1 cellular context compared by ENCODE assay signal in genomic region chr20:46056970-46057855, GRCh38.
TF ChIP-seq lines count a peak whose summit lies in the region.

No MANE protein-coding gene starts in this region.

TF ChIP-seq in HepG2, 621 proteins besides CTCF, POLR2A, EP300 and RAD21 (continued from another document and continues in another):
- peak; percentile 94 for TF ChIP-seq REST (IDR thresholded peaks at IDR 0.05; ENCODE audit: borderline replicate concordance in 1 of 2, low read depth in 1 of 2, low read length in 2 of 2)
- no peak for TF ChIP-seq RERE (CRISPR knock-in tag; IDR thresholded peaks at IDR 0.05; ENCODE audit: low read depth)
- no peak for TF ChIP-seq ZNF609 (CRISPR knock-in tag; IDR thresholded peaks at IDR 0.05; ENCODE audit: borderline replicate concordance)
- peak; percentile 58; the same call in 1 of the 2 replicates for TF ChIP-seq SALL1 (CRISPR knock-in tag; IDR thresholded peaks at IDR 0.05)
- TF ChIP-seq RFXAP (CRISPR knock-in tag; IDR thresholded peaks at IDR 0.05; ENCODE audit: borderline replicate concordance), result 0 out of 2 replicates have a peak, but pooled peaks have one; percentile 31
- TF ChIP-seq NFKBIZ (CRISPR knock-in tag; IDR thresholded peaks at IDR 0.05), result no peak
- TF ChIP-seq NFE2L2 (IDR thresholded peaks at IDR 0.05; ENCODE audit: low read length), result no peak
- no peak for TF ChIP-seq ATRX (CRISPR knock-in tag; IDR thresholded peaks at IDR 0.05; ENCODE audit: borderline replicate concordance)
- peak; percentile 29; the same call in 1 of the 2 replicates for TF ChIP-seq MYC (CRISPR knock-in tag; IDR thresholded peaks at IDR 0.05; ENCODE audit: borderline replicate concordance)
- no peak for TF ChIP-seq ZBTB2 (CRISPR knock-in tag; IDR thresholded peaks at IDR 0.05; ENCODE audit: low read depth)
- peak; percentile 51; the same call in 1 of the 2 replicates for TF ChIP-seq MXD3 (CRISPR knock-in tag; IDR thresholded peaks at IDR 0.05)
- TF ChIP-seq ZBTB26 (CRISPR knock-in tag; IDR thresholded peaks at IDR 0.05; ENCODE audit: borderline replicate concordance), result no peak
- TF ChIP-seq RARA (CRISPR knock-in tag; IDR thresholded peaks at IDR 0.05), result 0 out of 2 replicates have a peak, but pooled peaks have one; percentile 17
- TF ChIP-seq ELF1 (CRISPR knock-in tag; IDR thresholded peaks at IDR 0.05), result no peak
- TF ChIP-seq ZBTB7B (CRISPR knock-in tag; IDR thresholded peaks at IDR 0.05), result no peak
- TF ChIP-seq RAD51 (IDR thresholded peaks at IDR 0.05; ENCODE audit: borderline replicate concordance), result no peak
- TF ChIP-seq ZNF251 (CRISPR knock-in tag; IDR thresholded peaks at IDR 0.05), result no peak
- 0 out of 2 replicates have a peak, but pooled peaks have one; percentile 22 for TF ChIP-seq SIX4 (CRISPR knock-in tag; IDR thresholded peaks at IDR 0.05)
- 0 out of 2 replicates have a peak, but pooled peaks have one; percentile 35 for TF ChIP-seq SRY (CRISPR knock-in tag; IDR thresholded peaks at IDR 0.05)
- TF ChIP-seq E2F5 (CRISPR knock-in tag; conservative IDR thresholded peaks at IDR 0.05), result 0 out of 2 replicates have a peak, but pooled peaks have one; percentile 33
- TF ChIP-seq ZBTB44 (CRISPR knock-in tag; IDR thresholded peaks at IDR 0.05), result peak; percentile 54; the same call in 1 of the 2 replicates
- no peak for TF ChIP-seq AKNA (CRISPR knock-in tag; IDR thresholded peaks at IDR 0.05; ENCODE audit: borderline replicate concordance)
- TF ChIP-seq ZSCAN25 (CRISPR knock-in tag; IDR thresholded peaks at IDR 0.05), result no peak
- no peak for TF ChIP-seq ZNF496 (CRISPR knock-in tag; IDR thresholded peaks at IDR 0.05; ENCODE audit: insufficient replicate concordance)
- no peak for TF ChIP-seq ZZZ3 (CRISPR knock-in tag; IDR thresholded peaks at IDR 0.05; ENCODE audit: borderline replicate concordance)
